1 cellular context compared by ENCODE assay signal in the genomic region with DNA sequence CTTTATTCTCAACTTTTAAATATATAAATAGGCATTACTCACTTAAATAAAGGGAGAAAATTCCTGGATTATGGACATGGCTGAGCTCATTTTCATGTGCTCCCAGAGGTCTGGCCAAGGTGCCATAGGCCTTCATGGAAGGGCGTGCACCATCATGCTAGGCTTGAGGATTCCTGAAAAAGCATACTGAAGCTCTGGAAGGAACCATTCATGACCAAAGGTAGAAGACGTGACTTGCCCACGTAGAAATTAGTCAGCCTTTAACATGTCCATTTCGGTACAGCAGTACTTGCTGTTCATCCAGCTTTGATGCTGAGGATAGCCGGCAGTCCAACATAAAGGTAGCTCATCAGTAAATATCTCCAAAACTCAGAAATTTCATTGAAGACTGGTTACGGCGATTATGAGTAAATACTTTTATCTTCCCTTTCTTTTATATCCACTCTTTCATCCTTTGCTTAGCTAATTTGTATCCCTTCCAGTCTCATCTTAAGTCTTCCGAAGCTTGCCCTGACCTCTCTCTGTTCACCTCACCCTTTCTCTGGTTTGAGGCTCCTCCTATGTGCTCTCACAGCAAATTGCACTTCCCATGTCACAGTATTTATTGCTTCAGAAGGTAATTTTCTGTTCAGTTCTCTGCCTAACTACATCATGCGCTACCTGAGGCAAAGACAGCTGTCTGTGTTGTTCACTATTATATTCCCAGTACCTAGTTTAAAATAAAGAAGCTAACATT.
TF ChIP-seq lines count a peak whose summit lies in the region.

No MANE protein-coding gene starts in this region.

TF ChIP-seq in K562, 482 proteins besides CTCF, POLR2A, EP300 and RAD21:
- no peak for TF ChIP-seq SNRNP70 (optimal IDR thresholded peaks at IDR 0.05; ENCODE audit: low read depth, low read length)
- TF ChIP-seq PCBP2 (IDR thresholded peaks at IDR 0.05; ENCODE audit: low read depth, low read length, poor library complexity, severe bottlenecking): no peak
- TF ChIP-seq, protein P1, sequence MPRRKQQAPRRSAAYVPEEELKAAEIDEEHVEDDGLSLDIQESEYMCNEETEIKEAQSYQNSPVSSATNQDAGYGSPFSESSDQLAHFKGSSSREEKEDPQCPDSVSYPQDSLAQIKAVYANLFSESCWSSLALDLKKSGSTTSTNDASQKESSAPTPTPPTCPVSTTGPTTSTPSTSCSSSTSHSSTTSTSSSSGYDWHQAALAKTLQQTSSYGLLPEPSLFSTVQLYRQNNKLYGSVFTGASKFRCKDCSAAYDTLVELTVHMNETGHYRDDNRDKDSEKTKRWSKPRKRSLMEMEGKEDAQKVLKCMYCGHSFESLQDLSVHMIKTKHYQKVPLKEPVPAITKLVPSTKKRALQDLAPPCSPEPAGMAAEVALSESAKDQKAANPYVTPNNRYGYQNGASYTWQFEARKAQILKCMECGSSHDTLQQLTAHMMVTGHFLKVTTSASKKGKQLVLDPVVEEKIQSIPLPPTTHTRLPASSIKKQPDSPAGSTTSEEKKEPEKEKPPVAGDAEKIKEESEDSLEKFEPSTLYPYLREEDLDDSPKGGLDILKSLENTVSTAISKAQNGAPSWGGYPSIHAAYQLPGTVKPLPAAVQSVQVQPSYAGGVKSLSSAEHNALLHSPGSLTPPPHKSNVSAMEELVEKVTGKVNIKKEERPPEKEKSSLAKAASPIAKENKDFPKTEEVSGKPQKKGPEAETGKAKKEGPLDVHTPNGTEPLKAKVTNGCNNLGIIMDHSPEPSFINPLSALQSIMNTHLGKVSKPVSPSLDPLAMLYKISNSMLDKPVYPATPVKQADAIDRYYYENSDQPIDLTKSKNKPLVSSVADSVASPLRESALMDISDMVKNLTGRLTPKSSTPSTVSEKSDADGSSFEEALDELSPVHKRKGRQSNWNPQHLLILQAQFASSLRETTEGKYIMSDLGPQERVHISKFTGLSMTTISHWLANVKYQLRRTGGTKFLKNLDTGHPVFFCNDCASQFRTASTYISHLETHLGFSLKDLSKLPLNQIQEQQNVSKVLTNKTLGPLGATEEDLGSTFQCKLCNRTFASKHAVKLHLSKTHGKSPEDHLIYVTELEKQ (CRISPR knock-in tag; IDR thresholded peaks at IDR 0.05): no peak
- TF ChIP-seq ARID2 (IDR thresholded peaks at IDR 0.05): 0 out of 2 replicates have a peak, but pooled peaks have one; percentile 45
- no peak for TF ChIP-seq HEY1 (CRISPR knock-in tag; IDR thresholded peaks at IDR 0.05; ENCODE audit: borderline replicate concordance)
- no peak for TF ChIP-seq MEIS2 (IDR thresholded peaks at IDR 0.05; ENCODE audit: partially characterized antibody)
- TF ChIP-seq, protein P2, sequence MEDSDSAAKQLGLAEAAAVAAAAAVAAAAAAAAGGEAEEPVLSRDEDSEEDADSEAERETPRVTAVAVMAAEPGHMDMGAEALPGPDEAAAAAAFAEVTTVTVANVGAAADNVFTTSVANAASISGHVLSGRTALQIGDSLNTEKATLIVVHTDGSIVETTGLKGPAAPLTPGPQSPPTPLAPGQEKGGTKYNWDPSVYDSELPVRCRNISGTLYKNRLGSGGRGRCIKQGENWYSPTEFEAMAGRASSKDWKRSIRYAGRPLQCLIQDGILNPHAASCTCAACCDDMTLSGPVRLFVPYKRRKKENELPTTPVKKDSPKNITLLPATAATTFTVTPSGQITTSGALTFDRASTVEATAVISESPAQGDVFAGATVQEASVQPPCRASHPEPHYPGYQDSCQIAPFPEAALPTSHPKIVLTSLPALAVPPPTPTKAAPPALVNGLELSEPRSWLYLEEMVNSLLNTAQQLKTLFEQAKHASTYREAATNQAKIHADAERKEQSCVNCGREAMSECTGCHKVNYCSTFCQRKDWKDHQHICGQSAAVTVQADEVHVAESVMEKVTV (CRISPR knock-in tag; IDR thresholded peaks at IDR 0.05): peak; percentile 49; the same call in 1 of the 2 replicates
- TF ChIP-seq, protein P3, sequence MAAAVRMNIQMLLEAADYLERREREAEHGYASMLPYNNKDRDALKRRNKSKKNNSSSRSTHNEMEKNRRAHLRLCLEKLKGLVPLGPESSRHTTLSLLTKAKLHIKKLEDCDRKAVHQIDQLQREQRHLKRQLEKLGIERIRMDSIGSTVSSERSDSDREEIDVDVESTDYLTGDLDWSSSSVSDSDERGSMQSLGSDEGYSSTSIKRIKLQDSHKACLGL (CRISPR knock-in tag; IDR thresholded peaks at IDR 0.05; ENCODE audit: borderline replicate concordance, poor library complexity, severe bottlenecking): no peak
- TF ChIP-seq ZNF134 (CRISPR knock-in tag; conservative IDR thresholded peaks at IDR 0.05): no peak
- no peak for TF ChIP-seq U2AF2 (optimal IDR thresholded peaks at IDR 0.05; ENCODE audit: low read depth, low read length)
- TF ChIP-seq XRCC4 (IDR thresholded peaks at IDR 0.05; ENCODE audit: extremely low read depth, insufficient read depth, insufficient read length): no peak
- no peak for TF ChIP-seq SMC3 (conservative IDR thresholded peaks at IDR 0.05; ENCODE audit: insufficient read depth, low read depth, low read length)
